ENCODE assay signal across 25 cellular contexts in the genomic region with DNA sequence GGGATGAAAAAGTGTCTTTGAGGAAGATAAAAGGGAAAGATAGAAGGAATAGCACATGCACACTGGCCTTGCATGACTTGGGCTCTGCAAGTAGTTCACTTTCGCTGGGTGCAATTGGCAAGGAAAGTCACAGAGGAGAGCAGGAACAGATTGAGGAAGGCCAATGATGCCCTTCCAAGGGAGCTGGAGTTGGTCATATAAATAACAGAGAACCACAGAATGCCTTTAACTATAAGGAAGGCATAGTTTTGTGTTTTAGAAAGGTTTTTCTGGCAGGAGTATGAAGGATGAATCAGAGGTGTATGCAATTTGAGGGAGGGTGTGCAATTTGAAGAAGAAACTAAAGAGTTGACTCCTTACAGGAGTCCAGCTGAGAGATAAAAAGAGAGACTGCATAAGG.
"Had no signal": no experiment of that assay in that cellular context is flagged by ENCODE, and none has a peak within 500 bp of the region (broad histone marks: within the 10 kb centered on the region; RNA-seq: fewer than 3 reads in every experiment).

No MANE protein-coding gene starts in this region.

- ATAC-seq: activated T-helper 17 cell treated with anti-CD3 and anti-CD28 coated beads, Interleukin-2, amount 50 U/mL, for 72 hours; body of pancreas; foreskin keratinocyte; left lung; sciatic nerve; stimulated activated effector memory CD8-positive, alpha-beta T cell treated with anti-CD3 and anti-CD28 coated beads, Interleukin-12 subunit alpha, Interleukin-12 subunit beta, amount 100 ng/mL, for 72 hours had no signal

- DNase-seq: activated CD4-positive, alpha-beta T cell treated with anti-CD3 and anti-CD28 coated beads for 1 hour; activated CD8-positive, alpha-beta memory T cell treated with anti-CD3 and anti-CD28 coated beads, Interleukin-2, amount 50 U/mL, for 4 hours; activated T-cell treated with anti-CD3 and anti-CD28 coated beads, Interleukin-2, amount 50 U/mL, for 24 hours; body of pancreas; effector CD4-positive, alpha-beta T cell; foreskin keratinocyte; immature natural killer cell; kidney glomerular epithelial cell; left lung; naive B cell; occipital lobe; posterior cingulate gyrus; small intestine; stimulated activated CD4-positive, alpha-beta T cell treated with anti-CD3 and anti-CD28 coated beads, Interleukin-2, amount 100 ng/mL, for 24 hours; stomach; transverse colon had no signal

- H3K27me3 ChIP-seq: body of pancreas, cardiac muscle cell, foreskin keratinocyte, left lung, stomach, suprapubic skin, transverse colon had no signal

- FAIRE-seq: endometrium, small intestine, TTC549, urothelium cell line had no signal

- H3K4me1 ChIP-seq: body of pancreas, foreskin keratinocyte, left lung, stomach, suprapubic skin, transverse colon had no signal

- H3K9me3 ChIP-seq: body of pancreas, left lung, stomach, suprapubic skin, transverse colon had no signal

- H3K4me3 ChIP-seq: body of pancreas, cardiac muscle cell, left lung, lung, stomach, suprapubic skin, transverse colon had no signal
